In the genomic region with DNA sequence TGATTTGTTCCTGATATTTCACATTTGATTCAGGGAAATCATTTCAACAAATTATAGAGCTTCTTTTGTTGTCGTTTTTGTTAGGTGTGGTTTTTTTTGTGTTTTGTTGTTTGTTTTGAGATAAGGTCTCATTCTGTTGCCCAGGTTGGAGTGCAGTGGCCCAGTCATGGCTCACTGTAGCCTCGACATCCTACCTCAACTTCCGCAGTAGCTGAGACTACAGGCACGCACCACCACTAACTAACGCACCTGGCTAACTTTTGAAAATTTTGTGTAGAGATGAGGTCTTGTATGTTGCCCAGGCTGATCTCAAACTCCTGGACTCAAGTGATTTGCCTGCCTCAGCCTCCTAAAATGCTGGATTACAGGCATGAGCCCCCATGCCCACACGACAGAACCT, we compare ENCODE assay signal across 20 cellular contexts.
DNase-seq lines count a peak whose midpoint lies in the region; ATAC-seq, FAIRE-seq and TF ChIP-seq lines count a peak whose summit lies in the region.
"Had no signal": no experiment of that assay in that cellular context is flagged by ENCODE, and none has a peak within 500 bp of the region (broad histone marks: within the 10 kb centered on the region; RNA-seq: fewer than 3 reads in every experiment).

No MANE protein-coding gene starts in this region.

- TF ChIP-seq CTCF in CD14-positive monocyte (IDR thresholded peaks at IDR 0.05) = no peak
- TF ChIP-seq CTCF in kidney (IDR thresholded peaks at IDR 0.05; ENCODE audit: borderline replicate concordance, extremely low read depth, insufficient read depth) = no peak

- intact Hi-C loops in CD14-positive monocyte (cut with micrococcal nuclease) (no loop called here), kidney (cut with DNase I) (no loop called here)

- peak overlapping the region; percentile 14 for H3K27ac Mint-ChIP-seq in activated T-cell treated with anti-CD3 and anti-CD28 coated beads, Interleukin-2, amount 50 U/mL, for 24 hours
- H3K27ac Mint-ChIP-seq in CD14-positive monocyte = peak overlapping the region; percentile 81 to 94 (median 86)
- no peak overlapping the region for H3K27ac Mint-ChIP-seq in activated T-helper 17 cell treated with anti-CD3 and anti-CD28 coated beads, Interleukin-2, amount 50 U/mL, for 72 hours
- H3K27ac Mint-ChIP-seq in memory B cell = peak overlapping the region; percentile 16

- no peak overlapping the region for H3K4me3 Mint-ChIP-seq in activated T-cell treated with anti-CD3 and anti-CD28 coated beads, Interleukin-2, amount 50 U/mL, for 24 hours
- peak overlapping the region; percentile 36 to 50 for H3K4me3 Mint-ChIP-seq in CD14-positive monocyte
- H3K4me3 Mint-ChIP-seq in activated T-helper 17 cell treated with anti-CD3 and anti-CD28 coated beads, Interleukin-2, amount 50 U/mL, for 72 hours = peak overlapping the region; percentile 66
- H3K4me3 Mint-ChIP-seq in memory B cell = no peak overlapping the region
- H3K4me3 Mint-ChIP-seq: B cell had no signal

- H3K4me1 ChIP-seq in kidney (ENCODE audit: control insufficient read depth in 1 of 2, insufficient read depth in 1 of 2, low read depth in 1 of 2, low read length in 2 of 2) = no peaks in the 10 kb centered on the region
- H3K4me1 ChIP-seq: HAP-1 had no signal

- no peaks in the 10 kb centered on the region for H3K36me3 ChIP-seq in kidney (ENCODE audit: control insufficient read depth in 1 of 2, insufficient read depth in 2 of 2, low read length in 2 of 2)
- H3K36me3 ChIP-seq: HAP-1 had no signal

- H3K4me3 ChIP-seq in kidney (ENCODE audit: low read length in 2 of 2) = no peak overlapping the region
- H3K4me3 ChIP-seq: HAP-1, Peyer's patch had no signal

- no peak for ATAC-seq in activated T-helper 17 cell treated with anti-CD3 and anti-CD28 coated beads, Interleukin-2, amount 50 U/mL, for 72 hours (replicated peaks)
- no peak for ATAC-seq in memory B cell (ENCODE audit: low read depth)
- no peak for ATAC-seq in GM19351 (IDR thresholded peaks at IDR 0.05; ENCODE audit: unreplicated experiment)

- no peak for DNase-seq in activated T-cell treated with anti-CD3 and anti-CD28 coated beads, Interleukin-2, amount 50 U/mL, for 24 hours
- no peak for DNase-seq in activated T-cell treated with anti-CD3 and anti-CD28 coated beads, Interleukin-2, amount 50 U/mL, for 48 hours
- DNase-seq in CD14-positive monocyte (ENCODE audit: low spot score) = no peak
- no peak for DNase-seq in memory B cell (ENCODE audit: low spot score in 2 of 2)
- DNase-seq in kidney = no peak
- DNase-seq in inferior parietal cortex (ENCODE audit: extremely low spot score) = no peak
- DNase-seq: CD4-positive, alpha-beta memory T cell; DMS153; GDM1; NCI-H1417 treated with DMSO at 0.1 percent for 48 hours; NCI-H187 treated with DMSO at 0.1 percent for 48 hours; NCI-H226; NCI-H69; Peyer's patch had no signal

- no peak overlapping the region for H3K27ac ChIP-seq in kidney (ENCODE audit: low read depth in 2 of 2, low read length in 2 of 2)
- H3K27ac ChIP-seq: HL-60, KMS-11, Peyer's patch had no signal

- no peaks in the 10 kb centered on the region for H3K27me3 Mint-ChIP-seq in activated T-cell treated with anti-CD3 and anti-CD28 coated beads, Interleukin-2, amount 50 U/mL, for 24 hours
- no peaks in the 10 kb centered on the region for H3K27me3 Mint-ChIP-seq in CD14-positive monocyte (ENCODE audit: low read depth in 3 of 3)
- H3K27me3 Mint-ChIP-seq in activated T-helper 17 cell treated with anti-CD3 and anti-CD28 coated beads, Interleukin-2, amount 50 U/mL, for 72 hours = no peaks in the 10 kb centered on the region
- H3K27me3 Mint-ChIP-seq in memory B cell = no peaks in the 10 kb centered on the region
- H3K27me3 Mint-ChIP-seq: B cell; CD4-positive, alpha-beta memory T cell had no signal

- H3K9me3 Mint-ChIP-seq in activated T-cell treated with anti-CD3 and anti-CD28 coated beads, Interleukin-2, amount 50 U/mL, for 24 hours = no peaks in the 10 kb centered on the region
- H3K9me3 Mint-ChIP-seq in CD14-positive monocyte (no peaks in the 10 kb centered on the region), memory B cell (no peaks in the 10 kb centered on the region)
- no peaks in the 10 kb centered on the region for H3K9me3 Mint-ChIP-seq in activated T-helper 17 cell treated with anti-CD3 and anti-CD28 coated beads, Interleukin-2, amount 50 U/mL, for 72 hours
- H3K9me3 Mint-ChIP-seq: CD4-positive, alpha-beta memory T cell had no signal

- no peak overlapping the region for H3K9ac ChIP-seq in kidney (ENCODE audit: low read length in 2 of 2)
- H3K9ac ChIP-seq: KMS-11 had no signal

- H3K36me3 Mint-ChIP-seq in activated T-cell treated with anti-CD3 and anti-CD28 coated beads, Interleukin-2, amount 50 U/mL, for 24 hours (ENCODE audit: low read depth) = peaks cover 46% of the 10 kb centered on the region
- H3K36me3 Mint-ChIP-seq in CD14-positive monocyte = peaks cover 30 to 54% of the 10 kb centered on the region in 2 donors
- peaks cover 32% of the 10 kb centered on the region for H3K36me3 Mint-ChIP-seq in activated T-helper 17 cell treated with anti-CD3 and anti-CD28 coated beads, Interleukin-2, amount 50 U/mL, for 72 hours (ENCODE audit: low read depth)
- H3K36me3 Mint-ChIP-seq in memory B cell = peaks cover 8% of the 10 kb centered on the region

- FAIRE-seq in kidney (lab: Jason Lieb, UNC) = no peak

- H3K9me3 ChIP-seq in kidney (ENCODE audit: control insufficient read depth in 1 of 2, low read length in 2 of 2) = no peaks in the 10 kb centered on the region
- H3K9me3 ChIP-seq: HAP-1, Peyer's patch had no signal

- H3K4me1 Mint-ChIP-seq in activated T-cell treated with anti-CD3 and anti-CD28 coated beads, Interleukin-2, amount 50 U/mL, for 24 hours (ENCODE audit: low read depth) = peaks cover 62% of the 10 kb centered on the region
- H3K4me1 Mint-ChIP-seq in CD14-positive monocyte (peaks cover 66% of the 10 kb centered on the region), memory B cell (peaks cover 21% of the 10 kb centered on the region)
- peaks cover 34% of the 10 kb centered on the region for H3K4me1 Mint-ChIP-seq in activated T-helper 17 cell treated with anti-CD3 and anti-CD28 coated beads, Interleukin-2, amount 50 U/mL, for 72 hours

Comparison
In these comparisons a context has a peak if more than half of its experiments do, and no peak if none do; other contexts are left out.
1. H3K4me3 Mint-ChIP-seq: peak in CD14-positive monocyte (2 of 2) and activated T-helper 17 cell treated with anti-CD3 and anti-CD28 coated beads, Interleukin-2, amount 50 U/mL, for 72 hours (single experiment); none in activated T-cell treated with anti-CD3 and anti-CD28 coated beads, Interleukin-2, amount 50 U/mL, for 24 hours (single experiment) and memory B cell (single experiment).